In the genomic region with DNA sequence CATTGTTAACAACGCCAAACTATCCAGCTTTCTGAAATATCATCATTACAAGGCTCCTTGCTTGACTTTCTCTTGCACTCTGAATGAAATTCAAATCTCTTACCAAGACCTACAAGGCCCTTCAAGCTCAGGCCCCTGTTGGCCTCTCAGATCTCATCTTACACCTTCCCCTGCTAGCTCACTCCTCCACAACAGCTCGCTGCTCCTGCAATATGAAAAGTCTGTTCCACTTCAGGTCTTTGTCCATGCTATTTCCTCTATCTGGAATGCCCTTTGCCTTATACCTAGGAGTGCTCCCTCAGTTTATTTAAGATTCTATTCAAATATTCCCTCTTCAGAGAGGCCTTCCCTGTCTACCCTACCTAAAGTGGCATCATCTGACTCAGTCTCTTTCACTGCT, we compare ENCODE assay signal across 17 cellular contexts.
"Had no signal": no experiment of that assay in that cellular context is flagged by ENCODE, and none has a peak within 500 bp of the region (broad histone marks: within the 10 kb centered on the region; RNA-seq: fewer than 3 reads in every experiment).

No MANE protein-coding gene starts in this region.

- H3K36me3 Mint-ChIP-seq: natural killer cell had no signal

- H3K27ac Mint-ChIP-seq: natural killer cell; stimulated activated naive B cell treated with anti-CD40 and anti-IgM and Interleukin-4, amounts not matched to agents 10 μg/mL and 1 μg/mL and 100 μg/mL, for 72 hours; stimulated activated naive CD8-positive, alpha-beta T cell treated with anti-CD3 and anti-CD28 coated beads, Interleukin-15, amount 100 ng/mL, for 72 hours had no signal

- H3K27me3 Mint-ChIP-seq: stimulated activated naive B cell treated with anti-CD40 and anti-IgM and Interleukin-4, amounts not matched to agents 10 μg/mL and 1 μg/mL and 100 μg/mL, for 72 hours; stimulated activated naive CD8-positive, alpha-beta T cell treated with anti-CD3 and anti-CD28 coated beads, Interleukin-15, amount 100 ng/mL, for 72 hours had no signal

- ATAC-seq: gastrocnemius medialis; heart right ventricle; left lobe of liver; natural killer cell; sciatic nerve; stimulated activated naive B cell treated with anti-CD40 and anti-IgM and Interleukin-4, amounts not matched to agents 10 μg/mL and 1 μg/mL and 100 μg/mL, for 72 hours; stimulated activated naive CD8-positive, alpha-beta T cell treated with anti-CD3 and anti-CD28 coated beads, Interleukin-15, amount 100 ng/mL, for 72 hours; upper lobe of right lung had no signal

- H3K9me3 Mint-ChIP-seq: natural killer cell; stimulated activated naive B cell treated with anti-CD40 and anti-IgM and Interleukin-4, amounts not matched to agents 10 μg/mL and 1 μg/mL and 100 μg/mL, for 72 hours; stimulated activated naive CD8-positive, alpha-beta T cell treated with anti-CD3 and anti-CD28 coated beads, Interleukin-15, amount 100 ng/mL, for 72 hours had no signal

- H3K4me3 Mint-ChIP-seq: natural killer cell; stimulated activated naive B cell treated with anti-CD40 and anti-IgM and Interleukin-4, amounts not matched to agents 10 μg/mL and 1 μg/mL and 100 μg/mL, for 72 hours; stimulated activated naive CD8-positive, alpha-beta T cell treated with anti-CD3 and anti-CD28 coated beads, Interleukin-15, amount 100 ng/mL, for 72 hours had no signal

- DNase-seq: effector memory CD4-positive, alpha-beta T cell; gastrocnemius medialis; heart right ventricle; hypothalamus; kidney glomerular epithelial cell; mammary epithelial cell; natural killer cell; spleen; stimulated activated CD4-positive, alpha-beta T cell treated with anti-CD3 and anti-CD28 coated beads, Interleukin-15, amount 100 ng/mL, for 24 hours; stimulated activated CD4-positive, alpha-beta T cell treated with anti-CD3 and anti-CD28 coated beads, Interleukin-1b, Interleukin-23, amount 100 ng/mL, for 48 hours; stimulated activated CD4-positive, alpha-beta T cell treated with anti-CD3 and anti-CD28 coated beads, Interleukin-4, amount 100 ng/mL, for 4 hours; stimulated activated naive B cell treated with anti-CD40 and anti-IgM and Interleukin-4, amounts not matched to agents 10 μg/mL and 1 μg/mL and 100 μg/mL, for 72 hours; stimulated activated naive CD8-positive, alpha-beta T cell treated with anti-CD3 and anti-CD28 coated beads, Interleukin-15, amount 100 ng/mL, for 72 hours; testis; upper lobe of right lung had no signal

- H3K4me1 Mint-ChIP-seq: natural killer cell; stimulated activated naive CD8-positive, alpha-beta T cell treated with anti-CD3 and anti-CD28 coated beads, Interleukin-15, amount 100 ng/mL, for 72 hours had no signal
